Comparison of ENCODE assay signal across 1 cellular context in the genomic region with DNA sequence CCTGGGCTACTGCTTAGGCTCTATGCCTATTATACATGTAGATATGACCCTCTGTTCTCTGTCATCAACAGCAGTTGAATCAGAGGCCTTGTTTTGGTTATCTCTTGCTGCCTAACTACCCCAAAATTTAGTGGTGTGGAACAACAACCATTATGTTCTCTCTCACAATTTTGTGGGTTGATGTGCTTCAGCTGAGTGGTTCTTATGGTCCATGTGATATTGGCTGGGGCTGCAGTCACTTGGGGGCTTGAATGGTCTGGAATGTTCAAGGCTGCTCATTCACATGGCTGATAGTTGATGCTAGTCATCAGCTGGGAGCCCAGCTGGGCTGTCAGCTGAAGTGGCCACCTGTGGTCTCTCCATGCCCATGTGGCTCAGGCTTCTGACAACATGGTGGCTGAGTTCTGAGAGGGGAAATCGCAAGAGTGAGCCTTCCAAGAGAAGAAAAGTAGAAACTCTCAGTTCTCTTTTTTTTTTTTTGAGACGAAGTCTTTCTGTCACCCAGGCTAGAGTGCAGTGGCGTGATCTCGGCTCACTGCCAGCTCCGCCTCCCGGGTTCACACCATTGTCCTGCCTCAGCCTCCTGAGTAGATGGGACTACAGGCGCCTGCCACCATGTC.
TF ChIP-seq lines count a peak whose summit lies in the region.

No MANE protein-coding gene starts in this region.

TF ChIP-seq in H1, 55 proteins besides CTCF, POLR2A, EP300 and RAD21 (continued from another document):
- TF ChIP-seq, protein P1, sequence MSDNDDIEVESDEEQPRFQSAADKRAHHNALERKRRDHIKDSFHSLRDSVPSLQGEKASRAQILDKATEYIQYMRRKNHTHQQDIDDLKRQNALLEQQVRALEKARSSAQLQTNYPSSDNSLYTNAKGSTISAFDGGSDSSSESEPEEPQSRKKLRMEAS (IDR thresholded peaks at IDR 0.05): 0 out of 2 replicates have a peak, but pooled peaks have one; percentile 26
- TF ChIP-seq JUN (IDR thresholded peaks at IDR 0.05; ENCODE audit: low read depth, low read length): no peak
- TF ChIP-seq TAF1 (IDR thresholded peaks at IDR 0.05; ENCODE audit: low read depth, low read length): no peak
